Comparison of ENCODE assay signal across 8 cellular contexts in the genomic region with DNA sequence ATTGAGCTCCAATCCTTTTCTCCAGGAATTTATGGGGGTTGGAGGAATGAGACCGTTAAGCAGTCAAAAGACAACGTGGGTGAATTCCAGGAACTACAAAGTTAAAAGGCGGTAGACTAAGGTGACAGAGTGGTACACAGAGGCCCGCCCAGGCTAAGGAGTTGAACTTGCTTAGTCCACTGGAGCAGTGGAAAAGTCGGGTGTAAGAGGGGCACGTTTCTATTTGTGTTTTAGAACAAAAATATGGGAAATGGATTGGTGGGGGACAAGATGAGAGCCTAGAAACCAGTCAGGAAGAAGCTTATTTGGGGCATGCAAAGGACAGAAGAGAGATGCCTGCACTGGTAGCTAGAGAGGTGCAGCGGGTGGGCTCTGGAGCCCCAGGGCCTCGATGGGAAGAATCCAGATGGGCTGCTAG. TPM values are rescaled to one million over a fixed set of nuclear protein-coding genes. Genes with fewer than 3 reads are reported as not detected.
DNase-seq lines count a peak whose midpoint lies in the region; ATAC-seq and TF ChIP-seq lines count a peak whose summit lies in the region.

No MANE protein-coding gene starts in this region.

- H3K27me3 ChIP-seq in MM.1S (replicated peaks; ENCODE audit: insufficient read depth, low read length) = no peaks in the 10 kb centered on the region
- H3K27me3 ChIP-seq in dorsolateral prefrontal cortex = no peaks in the 10 kb centered on the region
- H3K27me3 ChIP-seq in body of pancreas = no peaks in the 10 kb centered on the region

- peaks cover 6% of the 10 kb centered on the region for H3F3A ChIP-seq in MM.1S (ENCODE audit: insufficient read depth, low read length)

- H2AFZ ChIP-seq in MM.1S (ENCODE audit: low read length) = peak overlapping the region; percentile 96

- H3K27ac Mint-ChIP-seq in osteocyte (ENCODE audit: unreplicated experiment) = peak overlapping the region; percentile 8

- no peaks in the 10 kb centered on the region for H3K36me3 ChIP-seq in MM.1S (replicated peaks; ENCODE audit: insufficient read depth, low read length)
- H3K36me3 ChIP-seq in body of pancreas (replicated peaks in 1 of 2; ENCODE audit: insufficient read depth in 1 of 2, low read depth in 2 of 2) = no peaks in the 10 kb centered on the region

- H3K4me3 Mint-ChIP-seq in osteocyte (ENCODE audit: unreplicated experiment) = peak overlapping the region; percentile 77

- no peak for ATAC-seq in body of pancreas
- ATAC-seq in left lobe of liver = no peak

- H3K4me3 ChIP-seq in MM.1S (ENCODE audit: low read length) (peak overlapping the region; percentile 77; the same call in 1 of the 2 replicates), dorsolateral prefrontal cortex (peak overlapping the region in 46 of 59 donors; percentile 56 to 99 (median 95)), body of pancreas (no peak overlapping the region)

- TF ChIP-seq CTCF in MM.1S (IDR thresholded peaks at IDR 0.05; ENCODE audit: low read length) (no peak), dorsolateral prefrontal cortex (IDR thresholded peaks at IDR 0.05 in 54 of 56, conservative IDR thresholded peaks at IDR 0.05 in 2 of 56; ENCODE audit: low read depth in 1 of 56, partially characterized antibody in 56 of 56) (no peak), osteocyte (IDR thresholded peaks at IDR 0.05) (no peak), body of pancreas (IDR thresholded peaks at IDR 0.05) (no peak), GM13976 (IDR thresholded peaks at IDR 0.05; ENCODE audit: borderline replicate concordance, control extremely low read depth, extremely low read depth, insufficient read depth, missing control alignments) (no peak)

- in situ Hi-C loops in GM13976 (cut with MboI; ENCODE audit: low sequenced_read_pairs, unreplicated experiment) = no loop called here

- H3K27ac ChIP-seq in MM.1S (ENCODE audit: low read length) (no peak overlapping the region), dorsolateral prefrontal cortex (peak overlapping the region in 9 of 59 donors; percentile 7 to 87 (median 66)), body of pancreas (no peak overlapping the region)

- no peaks in the 10 kb centered on the region for H4K20me1 ChIP-seq in MM.1S (ENCODE audit: insufficient read depth, low read length)

- H3K4me1 Mint-ChIP-seq in osteocyte (ENCODE audit: unreplicated experiment) = peaks cover 9% of the 10 kb centered on the region

- no peaks in the 10 kb centered on the region for H3K9me2 ChIP-seq in MM.1S (replicated peaks; ENCODE audit: insufficient read depth, low read length)

- DNase-seq in EL (peak; percentile 21), MM.1S (no peak), dorsolateral prefrontal cortex (no peak), osteocyte (ENCODE audit: extremely low spot score, unreplicated experiment) (no peak), body of pancreas (no peak), left lobe of liver (ENCODE audit: low spot score) (no peak), GM13976 (ENCODE audit: low spot score) (no peak), SHP77 (lab: John Stamatoyannopoulos, UW) (no peak)

- WGBS in body of pancreas, 2 donors = 66 to 67% methylated on average over 8 of the region's 8 CpGs

- peaks cover 38% of the 10 kb centered on the region for H3K79me2 ChIP-seq in MM.1S (ENCODE audit: low read length)

- H3K4me1 ChIP-seq in MM.1S (ENCODE audit: low read length) (peaks cover 14% of the 10 kb centered on the region), body of pancreas (peaks cover 19% of the 10 kb centered on the region)

- intact Hi-C loops in dorsolateral prefrontal cortex (cut with DNase I) (no loop called here), body of pancreas (cut with DNase I) (no loop called here)

- H3K9me3 ChIP-seq in MM.1S (replicated peaks; ENCODE audit: insufficient read depth, low read length) (no peaks in the 10 kb centered on the region), body of pancreas (no peaks in the 10 kb centered on the region)

- H3K27me3 Mint-ChIP-seq in osteocyte (ENCODE audit: unreplicated experiment) = peaks cover 17% of the 10 kb centered on the region

- no peaks in the 10 kb centered on the region for H3K36me3 Mint-ChIP-seq in osteocyte (ENCODE audit: unreplicated experiment)

- no peak for TF ChIP-seq POLR2A in body of pancreas (IDR thresholded peaks at IDR 0.05)

- peaks cover 6% of the 10 kb centered on the region for H3K9me3 Mint-ChIP-seq in osteocyte (ENCODE audit: unreplicated experiment)

- H3K9ac ChIP-seq in MM.1S (ENCODE audit: low read length) = no peak overlapping the region

- peak overlapping the region; percentile 96 for H3K4me2 ChIP-seq in MM.1S (ENCODE audit: low read depth, low read length)

RNA-seq across cellular contexts. Expression of a gene that starts 1.2 kb away (rescaled TPM):
- 1 to 10 TPM; 1.7 to 6.8 (median 3.2) TPM for total RNA-seq in dorsolateral prefrontal cortex
- 2.7 and 4.2 TPM in 2 replicates for total RNA-seq in osteocyte
- total RNA-seq in body of pancreas = 1 to 10 TPM in 1 of 2 donors, under 1 TPM in 1; 0.52 to 2.3 TPM
- 0.70 TPM for total RNA-seq in left lobe of liver

Comparison
In these comparisons a context has a peak if more than half of its experiments do, and no peak if none do; other contexts are left out.
1. H3K4me3 ChIP-seq: peak in MM.1S (single experiment) and dorsolateral prefrontal cortex (46 of 59); none in body of pancreas (0 of 2).